In genomic region chr15:73927003-73927475, GRCh38 we compare ENCODE assay signal across 10 cellular contexts. TPM values are rescaled to one million over a fixed set of nuclear protein-coding genes. Genes with fewer than 3 reads are reported as not detected.
DNase-seq lines count a peak whose midpoint lies in the region; ATAC-seq, FAIRE-seq and TF ChIP-seq lines count a peak whose summit lies in the region.
"Had no signal": no experiment of that assay in that cellular context is flagged by ENCODE, and none has a peak within 500 bp of the region (broad histone marks: within the 10 kb centered on the region; RNA-seq: fewer than 3 reads in every experiment).

No MANE protein-coding gene starts in this region.

- H3K27me3 ChIP-seq in HUES64 (ENCODE audit: insufficient read depth, low read length) (no peaks in the 10 kb centered on the region; the same call in 1 of the 2 replicates), H1 (replicated peaks in 1 of 4; ENCODE audit: control insufficient read depth in 3 of 4, extremely low read depth in 1 of 4, insufficient read depth in 3 of 4, low read length in 3 of 4) (peaks cover 0 to 6% (median 2%) of the 10 kb centered on the region in 4 experiments; a peak in 3 of 7 replicates), testis (no peaks in the 10 kb centered on the region)

- no peak overlapping the region; the same call in 1 of the 2 replicates for H3K27ac ChIP-seq in HUES64 (ENCODE audit: low read depth, low read length)
- H3K27ac ChIP-seq in H1 (ENCODE audit: low read depth, low read length) = no peak overlapping the region
- H3K27ac ChIP-seq in testis = peak overlapping the region; percentile 39 to 59

- H3K18ac ChIP-seq in H1 (ENCODE audit: extremely low read depth, low read length) = peak overlapping the region; percentile 48

- CTCF ChIA-PET in H1 (lab: Charles Lee; ENCODE audit: partially characterized antibody) = interaction anchor here (1.0 to 5.1 kb wide), 15 partner anchors 9 to 368 kb away, joined by 3 to 38 read pairs (median 6); partner anchors contain the start of gene TBC1D21

- H4K5ac ChIP-seq in H1 (ENCODE audit: insufficient read length, low read depth, low read length) = no peak overlapping the region

- no peak for ATAC-seq in HG02840 (IDR thresholded peaks at IDR 0.05; ENCODE audit: low FRiP score, unreplicated experiment)

- H4K8ac ChIP-seq in H1 (ENCODE audit: extremely low read depth, insufficient read depth, low read length) = peak overlapping the region; percentile 41; the same call in 1 of the 2 replicates

- peaks cover 44% of the 10 kb centered on the region for H3K4me1 ChIP-seq in HUES64 (ENCODE audit: insufficient read depth, low read length)
- peaks cover 0 to 41% (median 35%) of the 10 kb centered on the region in 4 experiments; a peak in 6 of 7 replicates for H3K4me1 ChIP-seq in H1 (replicated peaks in 1 of 4; ENCODE audit: control insufficient read depth in 3 of 4, insufficient read depth in 4 of 4, low read length in 3 of 4)
- H3K4me1 ChIP-seq in testis = peaks cover 36% of the 10 kb centered on the region

- 0 out of 2 replicates have a peak overlapping the region, but pooled peaks have one; percentile 75 for H2BK12ac ChIP-seq in H1 (ENCODE audit: low read depth, low read length)

- POLR2A ChIA-PET in H1 (lab: Charles Lee; ENCODE audit: partially characterized antibody) = interaction anchor here (1.2 to 2.3 kb wide), 6 partner anchors 8 to 18 kb away, joined by 3 to 14 read pairs (median 6); no protein-coding TSS in a partner anchor

- TF ChIP-seq RAD21 in H1 (IDR thresholded peaks at IDR 0.05 in 1 of 2, conservative IDR thresholded peaks at IDR 0.05 in 1 of 2; ENCODE audit: low read depth in 2 of 2, low read length in 2 of 2) = no peak

- H3K23ac ChIP-seq in H1 (ENCODE audit: insufficient read length) = no peak overlapping the region

- H2AK5ac ChIP-seq in H1 (ENCODE audit: low read depth, low read length) = no peak overlapping the region

- DNase-seq in AG08396 (ENCODE audit: low spot score) (peak; percentile 75), H1 (ENCODE audit: low read depth in 1 of 2, low spot score in 2 of 2) (peak in 1 of 2 experiments; percentile 83), mucosa of gallbladder (ENCODE audit: low spot score) (peak; percentile 61), testis (peak; percentile 51), dedifferentiated amniotic fluid mesenchymal stem cell (ENCODE audit: extremely low spot score) (no peak)
- peak; percentile 55 for DNase-seq in activated CD4-positive, CD25-positive, alpha-beta regulatory T cell treated with anti-CD3 and anti-CD28 coated beads, Interleukin-2, amount 50 U/mL, for 72 hours

- H2BK15ac ChIP-seq in H1 (ENCODE audit: low read length) = peak overlapping the region; percentile 46; the same call in 1 of the 2 replicates

- no peak overlapping the region for H3K56ac ChIP-seq in H1 (replicated peaks; ENCODE audit: insufficient read length, low read depth, low read length)

- no peak overlapping the region for H3K14ac ChIP-seq in H1 (ENCODE audit: insufficient read length)

- H4K91ac ChIP-seq in H1 (replicated peaks; ENCODE audit: insufficient read length, low read length) = no peak overlapping the region

- TF ChIP-seq EP300 in H1 (IDR thresholded peaks at IDR 0.05; ENCODE audit: borderline replicate concordance in 1 of 2, low read depth in 2 of 2, low read length in 2 of 2) = no peak

- H2BK20ac ChIP-seq in H1 (ENCODE audit: low read length) = no peak overlapping the region

- no peak for TF ChIP-seq POLR2A in H1 (IDR thresholded peaks at IDR 0.05; ENCODE audit: control extremely low read depth in 1 of 2, low read depth in 2 of 2, low read length in 2 of 2)
- TF ChIP-seq POLR2A in testis (IDR thresholded peaks at IDR 0.05) = no peak

- H3K9ac ChIP-seq in HUES64 (ENCODE audit: low read depth, low read length) (peak overlapping the region; percentile 50), H1 (replicated peaks in 1 of 4; ENCODE audit: extremely low read depth in 1 of 4, low read depth in 3 of 4, low read length in 3 of 4) (no peak overlapping the region)

- peak overlapping the region; percentile 87 for H3K4me2 ChIP-seq in H1 (ENCODE audit: insufficient read depth in 1 of 2, low read depth in 2 of 2, low read length in 2 of 2)

- no peaks in the 10 kb centered on the region for H3K79me2 ChIP-seq in H1 (ENCODE audit: control insufficient read depth in 1 of 2, insufficient read depth in 2 of 2, low read length in 2 of 2)

- H3K4me3 ChIP-seq in HUES64 (ENCODE audit: low read length) (peak overlapping the region; percentile 65), H1 (ENCODE audit: extremely low read depth in 1 of 4, insufficient read depth in 2 of 4, low read depth in 3 of 4, low read length in 4 of 4) (peak overlapping the region; percentile 35 to 71 (median 53)), testis (peak overlapping the region; percentile 66 to 76)

- H3K9me3 ChIP-seq in HUES64 (ENCODE audit: insufficient read depth, low read depth, low read length) (no peaks in the 10 kb centered on the region), H1 (ENCODE audit: insufficient read depth in 2 of 2, low read depth in 1 of 2, low read length in 1 of 2) (no peaks in the 10 kb centered on the region), testis (no peaks in the 10 kb centered on the region)

- H3K23me2 ChIP-seq in H1 (ENCODE audit: low read depth, low read length) = peaks cover 14% of the 10 kb centered on the region

- TF ChIP-seq CTCF in H1 (IDR thresholded peaks at IDR 0.05; ENCODE audit: control extremely low read depth in 1 of 3, insufficient read depth in 1 of 3, low read depth in 1 of 3, low read length in 3 of 3) (no peak), testis (IDR thresholded peaks at IDR 0.05) (no peak)

- no peak overlapping the region; the same call in 1 of the 2 replicates for H2BK5ac ChIP-seq in H1 (ENCODE audit: low read depth, low read length)

- intact Hi-C loops in testis (cut with DNase I; ENCODE audit: low total_unique reads) = no loop called here

- peaks cover 0 to 7% of the 10 kb centered on the region in 2 experiments for H4K20me1 ChIP-seq in H1 (replicated peaks in 1 of 2; ENCODE audit: control insufficient read depth in 1 of 2, insufficient read depth in 2 of 2, low read length in 2 of 2)

- H3K36me3 ChIP-seq in HUES64 (ENCODE audit: insufficient read depth, low read length) (no peaks in the 10 kb centered on the region), H1 (ENCODE audit: control insufficient read depth in 2 of 4, insufficient read depth in 4 of 4, low read length in 3 of 4) (no peaks in the 10 kb centered on the region), testis (ENCODE audit: low read depth, missing control alignments) (no peaks in the 10 kb centered on the region)

- no peak overlapping the region for H2BK120ac ChIP-seq in H1 (replicated peaks; ENCODE audit: low read depth, low read length)

- no peak for FAIRE-seq in H1 (lab: Jason Lieb, UNC)
- FAIRE-seq: GM18507 had no signal

- H3K79me1 ChIP-seq in H1 (ENCODE audit: low read depth, low read length) = no peaks in the 10 kb centered on the region; the same call in 1 of the 2 replicates

- H2AFZ ChIP-seq in H1 (ENCODE audit: low read length) = no peak overlapping the region

- under 1% methylated on average over 65 of the region's 65 CpGs for WGBS in HUES64
- WGBS in H1 (ENCODE audit: extremely low coverage in 1 of 2, insufficient coverage in 1 of 2, insufficient read length in 1 of 2, insufficient replicate concordance in 2 of 2, low coverage in 1 of 2, low lambda C conversion rate in 2 of 2, missing lambda C conversion rate in 1 of 2), 2 experiments = 1% methylated on average over 47 of the region's 65 CpGs; no CpG with 5 or more reads in 1 of the 2 experiments
- 0 to 1% methylated on average over 3 to 65 of the region's 65 CpGs for WGBS in testis, 2 donors

- no peak overlapping the region for H3K4ac ChIP-seq in H1 (replicated peaks; ENCODE audit: insufficient read length, low read depth, low read length)

TF ChIP-seq in H1, 55 proteins besides CTCF, POLR2A, EP300 and RAD21 (continues in another document):
- no peak for TF ChIP-seq CHD1 (IDR thresholded peaks at IDR 0.05; ENCODE audit: low read depth, low read length)
- no peak for TF ChIP-seq USF2 (IDR thresholded peaks at IDR 0.05; ENCODE audit: low read length)
- peak; percentile 37; the same call in 1 of the 2 replicates for TF ChIP-seq SUZ12 (IDR thresholded peaks at IDR 0.05; ENCODE audit: low read length)

RNA-seq across cellular contexts. Expression of gene LOXL1, which starts 0.8 kb away (rescaled TPM):
- 14.3 TPM for polyA plus RNA-seq in HUES64 (2013, experiment 1 of 2)
- 26.6 TPM for polyA plus RNA-seq in HUES64 (2013, experiment 2 of 2)
- 8.1 and 9.3 TPM in 2 replicates for total RNA-seq in H1 (2021; fragmentation: NEBNext Ultra II Directional; extraction: Animal tissue kit (Norgen Biotek cat#: 25700))
- polyA plus RNA-seq in H1 (2011; rRNA removed) (14.4 and 22.7 TPM in 2 replicates), testis (ENCODE audit: insufficient read depth, low read depth, low replicate concordance) (56.8 TPM)
- polyA plus RNA-seq in H1 (2011; cell fraction: cytosol; rRNA removed) = 13.3 TPM
- 25.7 TPM for polyA plus RNA-seq in H1 (2011; cell fraction: nucleus; rRNA removed)
- 6.5 to 22.3 TPM (median 16.9 TPM) in 4 replicates for polyA plus RNA-seq in H1 (2012, experiment 1 of 2)
- polyA plus RNA-seq in H1 (2012, experiment 2 of 2) = 32.8 TPM
- 29.6 TPM for polyA plus RNA-seq in H1 (2013, experiment 1 of 2)
- 31.4 TPM for polyA plus RNA-seq in H1 (2013, experiment 2 of 2)
- 11.7 and 13.9 TPM in 2 replicates for polyA minus RNA-seq in H1 (2011; rRNA and poly(A)+ RNA removed)
- polyA minus RNA-seq in H1 (2011; cell fraction: cytosol; rRNA and poly(A)+ RNA removed) = 14.2 TPM
- polyA minus RNA-seq in H1 (2011; cell fraction: nucleus; rRNA and poly(A)+ RNA removed) = 11.9 TPM
- total RNA-seq in mucosa of gallbladder (20.2 TPM), testis (10 to 100 TPM; 13.9 to 14.9 TPM)

RNA-seq across cellular contexts. Expression of gene TBC1D21, which starts 53.7 kb away (rescaled TPM):
- polyA plus RNA-seq in HUES64 (2013, experiment 1 of 2) = not detected
- polyA plus RNA-seq in HUES64 (2013, experiment 2 of 2) = not detected
- total RNA-seq in H1 (2021; fragmentation: NEBNext Ultra II Directional; extraction: Animal tissue kit (Norgen Biotek cat#: 25700)) = not detected in 2 replicates
- polyA plus RNA-seq in H1 (2011; rRNA removed) = not detected in 2 replicates
- not detected for polyA plus RNA-seq in H1 (2011; cell fraction: cytosol; rRNA removed)
- polyA plus RNA-seq in H1 (2011; cell fraction: nucleus; rRNA removed) = not detected
- polyA plus RNA-seq in H1 (2012, experiment 1 of 2) = not detected in 4 replicates
- polyA plus RNA-seq in H1 (2012, experiment 2 of 2) = not detected
- polyA plus RNA-seq in H1 (2013, experiment 1 of 2) = not detected
- not detected for polyA plus RNA-seq in H1 (2013, experiment 2 of 2)
- polyA minus RNA-seq in H1 (2011; rRNA and poly(A)+ RNA removed) = not detected in 2 replicates
- not detected for polyA minus RNA-seq in H1 (2011; cell fraction: cytosol; rRNA and poly(A)+ RNA removed)
- not detected for polyA minus RNA-seq in H1 (2011; cell fraction: nucleus; rRNA and poly(A)+ RNA removed)
- total RNA-seq in mucosa of gallbladder = not detected
- 10 to 100 TPM; 17.9 to 47.6 TPM for total RNA-seq in testis
- 80.2 TPM for polyA plus RNA-seq in testis (ENCODE audit: insufficient read depth, low read depth, low replicate concordance)
- total RNA-seq: dermis microvascular lymphatic vessel endothelial cell had no signal

Comparison
In these comparisons a context has a peak if more than half of its experiments do, and no peak if none do; other contexts are left out.
1. H3K27ac ChIP-seq: peak in testis (2 of 2); none in HUES64 (single experiment) and H1 (single experiment).
2. RNA of gene TBC1D21, which starts 53.7 kb away (total RNA-seq): 17.9 to 47.6 TPM in testis; not detected in H1 and not detected in mucosa of gallbladder (single experiment); every median in the first group is over 10 times any median in the second.
3. Peak in every context shown above with its lines, with median percentiles within 50 percentile points of each other: H3K4me3 ChIP-seq.